In genomic region chr9:34782372-34782771, GRCh38 we compare ENCODE assay signal across 9 cellular contexts.
"Had no signal": no experiment of that assay in that cellular context is flagged by ENCODE, and none has a peak within 500 bp of the region (broad histone marks: within the 10 kb centered on the region; RNA-seq: fewer than 3 reads in every experiment).

No MANE protein-coding gene starts in this region.

- DNase-seq: GOT3, H7, HFFc6, KBM-7 had no signal

- ATAC-seq: HCT116, HepG2 had no signal

- H3K27ac ChIP-seq: GM23248, HL-60 had no signal

- H3K9me3 ChIP-seq: HAP-1 had no signal

- H3K4me1 ChIP-seq: HAP-1 had no signal

- H3K36me3 ChIP-seq: HAP-1 had no signal

- H3K4me3 ChIP-seq: GM23248, HAP-1 had no signal
